ENCODE assay signal across 24 cellular contexts in genomic region chr5:138748630-138749081, GRCh38. TPM values are rescaled to one million over a fixed set of nuclear protein-coding genes. Genes with fewer than 3 reads are reported as not detected.
DNase-seq lines count a peak whose midpoint lies in the region; ATAC-seq and TF ChIP-seq lines count a peak whose summit lies in the region.
"Had no signal": no experiment of that assay in that cellular context is flagged by ENCODE, and none has a peak within 500 bp of the region (broad histone marks: within the 10 kb centered on the region; RNA-seq: fewer than 3 reads in every experiment).

No MANE protein-coding gene starts in this region.

- no peaks in the 10 kb centered on the region for H3K27me3 ChIP-seq in PC-9 (ENCODE audit: insufficient read depth, low read depth)
- no peaks in the 10 kb centered on the region for H3K27me3 ChIP-seq in tibial nerve
- H3K27me3 ChIP-seq: BLaER1 treated with 17β-estradiol and CSF1 and Interleukin-3, amounts not matched to agents 10 nM and 100 nM; esophagus squamous epithelium; SJCRH30 had no signal

- WGBS in tibial nerve, 2 donors, result 73 to 77% methylated on average over 6 of the region's 6 CpGs

- H3K4me1 ChIP-seq in PC-9 (replicated peaks; ENCODE audit: insufficient read depth) (peaks cover 17% of the 10 kb centered on the region), tibial nerve (peaks cover 0 to 11% (median 0%) of the 10 kb centered on the region in 4 donors)

- H3K9me3 ChIP-seq in PC-9 (ENCODE audit: insufficient read depth, low read depth) (no peaks in the 10 kb centered on the region), tibial nerve (no peaks in the 10 kb centered on the region)
- H3K9me3 ChIP-seq: BLaER1 treated with 17β-estradiol and CSF1 and Interleukin-3, amounts not matched to agents 10 nM and 100 nM; esophagus squamous epithelium; SJCRH30; thoracic aorta had no signal

- H3K79me2 ChIP-seq in PC-9 (ENCODE audit: low read depth), result peaks cover 2% of the 10 kb centered on the region

- TF ChIP-seq EP300 in tibial nerve (IDR thresholded peaks at IDR 0.05), result peak in 1 of 2 donors; percentile 60

- peak overlapping the region; percentile 6; the same call in 1 of the 2 replicates for H3K4me2 ChIP-seq in PC-9
- H3K4me2 ChIP-seq: BLaER1 treated with 17β-estradiol and CSF1 and Interleukin-3, amounts not matched to agents 10 nM and 100 nM had no signal

- H3K36me3 ChIP-seq in PC-9 (ENCODE audit: low read depth) (no peaks in the 10 kb centered on the region), tibial nerve (no peaks in the 10 kb centered on the region)
- H3K36me3 ChIP-seq: BLaER1 treated with 17β-estradiol and CSF1 and Interleukin-3, amounts not matched to agents 10 nM and 100 nM; esophagus squamous epithelium; SJCRH30; thoracic aorta had no signal

- TF ChIP-seq CTCF in PC-9 (conservative IDR thresholded peaks at IDR 0.05) (no peak), fibroblast of pulmonary artery (IDR thresholded peaks at IDR 0.05; ENCODE audit: low read length, missing control alignments) (no peak), tibial nerve (IDR thresholded peaks at IDR 0.05) (no peak)

- no peaks in the 10 kb centered on the region for H3K9me2 ChIP-seq in PC-9 (ENCODE audit: insufficient read depth)

- ATAC-seq in Right ventricle myocardium inferior, result peak; percentile 30
- no peak for ATAC-seq in Right ventricle myocardium superior (ENCODE audit: poor library complexity)
- no peak for ATAC-seq in GM19324 (IDR thresholded peaks at IDR 0.05; ENCODE audit: low FRiP score, unreplicated experiment)
- ATAC-seq in HG03457 (IDR thresholded peaks at IDR 0.05; ENCODE audit: unreplicated experiment), result no peak
- ATAC-seq: activated T-cell treated with anti-CD3 and anti-CD28 coated beads, Interleukin-2, amount 50 U/mL, for 72 hours; natural killer cell had no signal

- no TSS peak for BruUV-seq in PC-9 (replicated peaks; lab: Mats Ljungman, UMichigan)

- intact Hi-C loops in Right ventricle myocardium inferior (cut with DNase I), result loop anchor here (2.0 kb wide), 1 partner anchor 22 kb away; no protein-coding TSS in a partner anchor
- intact Hi-C loops in Right ventricle myocardium superior (cut with DNase I), result no loop called here
- intact Hi-C loops in PC-9 (cut with micrococcal nuclease; ENCODE audit: unreplicated experiment), result no loop called here

- no peak for DNase-seq in Right ventricle myocardium inferior (ENCODE audit: missing footprints)
- DNase-seq in Right ventricle myocardium superior, result no peak
- peak in 1 of 2 experiments; percentile 44 for DNase-seq in PC-9
- DNase-seq in fibroblast of pulmonary artery (ENCODE audit: low read depth), result peak; percentile 30
- DNase-seq in tibial nerve (ENCODE audit: low spot score in 2 of 2), result peak; percentile 30 to 63
- no peak for DNase-seq in SKM-1 (lab: John Stamatoyannopoulos, UW; ENCODE audit: unreplicated experiment)
- DNase-seq: activated CD4-positive, CD25-positive, alpha-beta regulatory T cell; activated CD8-positive, alpha-beta memory T cell treated with anti-CD3 and anti-CD28 coated beads for 24 hours; activated T-cell treated with anti-CD3 and anti-CD28 coated beads, Interleukin-2, amount 50 U/mL, for 72 hours; caudate nucleus; DMS153; effector CD4-positive, alpha-beta T cell; esophagus squamous epithelium; hypothalamus; KBM-7; natural killer cell; NCI-H1092 treated with DMSO at 0.1 percent for 48 hours; NCI-H2107; NCI-H524 treated with DMSO at 0.1 percent for 48 hours; SJCRH30 had no signal

- POLR2A ChIA-PET in PC-9 (lab: Charles Lee; ENCODE audit: unreplicated experiment), result no interaction called here

- no peak overlapping the region for H2AFZ ChIP-seq in PC-9

- no peak overlapping the region for H3K4me3 ChIP-seq in PC-9
- no peak overlapping the region for H3K4me3 ChIP-seq in fibroblast of pulmonary artery (replicated peaks; ENCODE audit: low read depth, low read length)
- no peak overlapping the region for H3K4me3 ChIP-seq in tibial nerve
- H3K4me3 ChIP-seq: BLaER1 treated with 17β-estradiol and CSF1 and Interleukin-3, amounts not matched to agents 10 nM and 100 nM; esophagus squamous epithelium; SJCRH30; thoracic aorta had no signal

- peaks cover 13% of the 10 kb centered on the region; the same call in 1 of the 2 replicates for H3F3A ChIP-seq in PC-9 (ENCODE audit: insufficient read depth, low read depth)

- H4K20me1 ChIP-seq in PC-9 (ENCODE audit: insufficient read depth), result no peaks in the 10 kb centered on the region

- H3K27ac ChIP-seq in PC-9, result no peak overlapping the region
- H3K27ac ChIP-seq in tibial nerve, result no peak overlapping the region
- H3K27ac ChIP-seq: BLaER1 treated with 17β-estradiol and CSF1 and Interleukin-3, amounts not matched to agents 10 nM and 100 nM; esophagus squamous epithelium; SJCRH30; thoracic aorta had no signal

- CTCF ChIA-PET in PC-9 (lab: Charles Lee), result no interaction called here

- no peak for TF ChIP-seq POLR2A in tibial nerve (IDR thresholded peaks at IDR 0.05)

RNA-seq across cellular contexts. Expression of gene CTNNA1, which starts 4.6 kb away (rescaled TPM):
- total RNA-seq in Right ventricle myocardium inferior, result 322 TPM
- total RNA-seq in Right ventricle myocardium superior, result 297 TPM
- total RNA-seq in PC-9 (2021), result 91.7 and 94.0 TPM in 2 replicates
- total RNA-seq in tibial nerve, result 100 to 1,000 TPM; 292 to 447 (median 321) TPM

Comparison
In these comparisons a context has a peak if more than half of its experiments do, and no peak if none do; other contexts are left out.
1. DNase-seq: peak in fibroblast of pulmonary artery (single experiment) and tibial nerve (2 of 2); none in Right ventricle myocardium inferior (single experiment), Right ventricle myocardium superior (single experiment) and SKM-1 (single experiment).